22 cellular contexts compared by ENCODE assay signal in genomic region chr14:77225254-77225653, GRCh38. TPM values are rescaled to one million over a fixed set of nuclear protein-coding genes. Genes with fewer than 3 reads are reported as not detected.
DNase-seq lines count a peak whose midpoint lies in the region; ATAC-seq and TF ChIP-seq lines count a peak whose summit lies in the region.
"Had no signal": no experiment of that assay in that cellular context is flagged by ENCODE, and none has a peak within 500 bp of the region (broad histone marks: within the 10 kb centered on the region; RNA-seq: fewer than 3 reads in every experiment).

No MANE protein-coding gene starts in this region.

- no peak overlapping the region for H4K8ac ChIP-seq in neuronal stem cell (ENCODE audit: low read depth, low read length)

- H3F3A ChIP-seq in GM23338 (replicated peaks; ENCODE audit: low read depth), result no peaks in the 10 kb centered on the region

- H3K9me3 ChIP-seq in NT2/D1 (ENCODE audit: insufficient read depth, low read length) (no peaks in the 10 kb centered on the region), neuronal stem cell (replicated peaks in 1 of 2; ENCODE audit: control insufficient read depth in 2 of 2, insufficient read depth in 1 of 2, low read depth in 1 of 2, low read length in 2 of 2) (no peaks in the 10 kb centered on the region)
- H3K9me3 ChIP-seq: BE2C had no signal

- H3K4me3 ChIP-seq in GM23338, result no peak overlapping the region
- H3K4me3 ChIP-seq in NT2/D1 (ENCODE audit: insufficient read length, low read depth), result no peak overlapping the region
- no peak overlapping the region for H3K4me3 ChIP-seq in neuronal stem cell (ENCODE audit: low read length in 2 of 2)
- H3K4me3 ChIP-seq: BLaER1, GM12878 had no signal

- H3K27ac Mint-ChIP-seq in GM23338, result no peak overlapping the region
- no peak overlapping the region for H3K27ac Mint-ChIP-seq in activated naive CD8-positive, alpha-beta T cell treated with anti-CD3 and anti-CD28 coated beads for 36 hours
- H3K27ac Mint-ChIP-seq: CD14-positive monocyte; CD4-positive, alpha-beta memory T cell; CD4-positive, CD25-positive, alpha-beta regulatory T cell; CD8-positive, alpha-beta memory T cell had no signal

- H2AK5ac ChIP-seq in neuronal stem cell (ENCODE audit: low read depth, low read length), result no peak overlapping the region

- no peaks in the 10 kb centered on the region for H3K27me3 ChIP-seq in GM23338 (ENCODE audit: insufficient read depth)
- no peaks in the 10 kb centered on the region for H3K27me3 ChIP-seq in NT2/D1 (ENCODE audit: insufficient read depth, insufficient read length)
- H3K27me3 ChIP-seq in neuronal stem cell (ENCODE audit: control insufficient read depth in 3 of 3, insufficient read depth in 3 of 3, low read depth in 1 of 3, low read length in 3 of 3), result peaks cover 0 to 19% (median 0%) of the 10 kb centered on the region in 3 experiments
- H3K27me3 ChIP-seq: BE2C, BLaER1 had no signal

- H3K14ac ChIP-seq in neuronal stem cell (ENCODE audit: low read length), result no peak overlapping the region

- H3K27ac ChIP-seq in GM23338 (ENCODE audit: low read depth) (no peak overlapping the region), neuronal stem cell (replicated peaks; ENCODE audit: low read length) (no peak overlapping the region)
- H3K27ac ChIP-seq: BLaER1 had no signal

- peak overlapping the region; percentile 22 for H2BK15ac ChIP-seq in neuronal stem cell (ENCODE audit: low read length)

- H3K23ac ChIP-seq in neuronal stem cell (ENCODE audit: low read depth, low read length, poor library complexity), result no peak overlapping the region

- no peaks in the 10 kb centered on the region for H3K9me2 ChIP-seq in GM23338 (ENCODE audit: insufficient read depth)

- H2BK5ac ChIP-seq in neuronal stem cell (ENCODE audit: low read length), result no peak overlapping the region

- no peaks in the 10 kb centered on the region for H3K79me1 ChIP-seq in neuronal stem cell (ENCODE audit: low read depth, low read length)

- H3K9me3 Mint-ChIP-seq in GM23338, result no peaks in the 10 kb centered on the region; the same call in 2 of the 3 replicates
- H3K9me3 Mint-ChIP-seq in activated naive CD8-positive, alpha-beta T cell treated with anti-CD3 and anti-CD28 coated beads for 36 hours, result peaks cover 4% of the 10 kb centered on the region
- H3K9me3 Mint-ChIP-seq: CD8-positive, alpha-beta memory T cell had no signal

- H3K36me3 ChIP-seq in GM23338 (ENCODE audit: insufficient read depth) (no peaks in the 10 kb centered on the region), NT2/D1 (ENCODE audit: insufficient read depth, insufficient read length, low read length) (no peaks in the 10 kb centered on the region), neuronal stem cell (replicated peaks in 1 of 2; ENCODE audit: control insufficient read depth in 2 of 2, insufficient read depth in 2 of 2, low read length in 2 of 2) (no peaks in the 10 kb centered on the region)

- no peaks in the 10 kb centered on the region for H4K20me1 ChIP-seq in GM23338 (replicated peaks; ENCODE audit: insufficient read depth)
- H4K20me1 ChIP-seq: BLaER1 had no signal

- H3K4me2 ChIP-seq in GM23338 (no peak overlapping the region), neuronal stem cell (ENCODE audit: insufficient read depth, low read length, poor library complexity, severe bottlenecking) (no peak overlapping the region)

- no peaks in the 10 kb centered on the region; the same call in 2 of the 3 replicates for H3K36me3 Mint-ChIP-seq in GM23338 (ENCODE audit: low read depth)
- H3K36me3 Mint-ChIP-seq in activated naive CD8-positive, alpha-beta T cell treated with anti-CD3 and anti-CD28 coated beads for 36 hours, result no peaks in the 10 kb centered on the region
- H3K36me3 Mint-ChIP-seq: CD14-positive monocyte; CD4-positive, CD25-positive, alpha-beta regulatory T cell; CD8-positive, alpha-beta memory T cell had no signal

- peak; percentile 24 for ATAC-seq in GM23338
- ATAC-seq: GM12878 had no signal

- peaks cover 48% of the 10 kb centered on the region for H3K4me1 Mint-ChIP-seq in GM23338
- no peaks in the 10 kb centered on the region for H3K4me1 Mint-ChIP-seq in activated naive CD8-positive, alpha-beta T cell treated with anti-CD3 and anti-CD28 coated beads for 36 hours
- H3K4me1 Mint-ChIP-seq: CD14-positive monocyte had no signal

- peaks cover 11% of the 10 kb centered on the region for H3K27me3 Mint-ChIP-seq in GM23338 (ENCODE audit: insufficient read depth, low read depth, poor library complexity)
- H3K27me3 Mint-ChIP-seq in activated naive CD8-positive, alpha-beta T cell treated with anti-CD3 and anti-CD28 coated beads for 36 hours, result peaks cover 5% of the 10 kb centered on the region

- no peak overlapping the region for H2AFZ ChIP-seq in GM23338
- no peak overlapping the region for H2AFZ ChIP-seq in neuronal stem cell (ENCODE audit: low read length)

- no peak for DNase-seq in GM23338 (ENCODE audit: low spot score)
- no peak for DNase-seq in NT2/D1 (ENCODE audit: low read depth, low spot score)
- no peak for DNase-seq in neuronal stem cell (ENCODE audit: low spot score)
- DNase-seq in activated naive CD8-positive, alpha-beta T cell treated with anti-CD3 and anti-CD28 coated beads for 36 hours, result no peak
- DNase-seq in stimulated activated CD4-positive, alpha-beta T cell treated with anti-CD3 and anti-CD28 coated beads, Interleukin-12 subunit alpha, Interleukin-12 subunit beta, amount 100 ng/mL, for 4 hours, result no peak
- DNase-seq in middle frontal gyrus (ENCODE audit: extremely low spot score, low spot score), result no peak
- DNase-seq: 8988T; ACHN; BE2C; C1 segment of cervical spinal cord; CD4-positive, alpha-beta memory T cell; CD4-positive, CD25-positive, alpha-beta regulatory T cell; CD8-positive, alpha-beta memory T cell; COR-L47; DMS79 treated with DMSO at 0.1 percent for 48 hours; GDM1 had no signal

- no peaks in the 10 kb centered on the region for H3K79me2 ChIP-seq in GM23338 (replicated peaks; ENCODE audit: insufficient read depth)

- no CpG with 5 or more reads among the region's 12 CpGs for WGBS in neuronal stem cell (ENCODE audit: extremely low coverage in 2 of 2, insufficient read length in 2 of 2, insufficient replicate concordance in 1 of 2), 2 donors

- H3K9ac ChIP-seq in NT2/D1 (ENCODE audit: insufficient read length, low read depth) (peak overlapping the region; percentile 47), neuronal stem cell (ENCODE audit: low read depth, low read length, poor library complexity) (no peak overlapping the region)
- H3K9ac ChIP-seq: BLaER1 had no signal

- H2BK120ac ChIP-seq in neuronal stem cell (ENCODE audit: low read depth, low read length), result no peak overlapping the region

- H3K4me1 ChIP-seq in GM23338 (ENCODE audit: insufficient read depth) (peaks cover 32% of the 10 kb centered on the region), NT2/D1 (ENCODE audit: insufficient read depth, insufficient read length) (peaks cover 24% of the 10 kb centered on the region), neuronal stem cell (ENCODE audit: control insufficient read depth in 2 of 2, insufficient read depth in 1 of 2, low read depth in 1 of 2, low read length in 2 of 2) (peaks cover 0 to 21% of the 10 kb centered on the region in 2 donors)
- H3K4me1 ChIP-seq: BE2C had no signal

- no peak for TF ChIP-seq CTCF in GM23338 (conservative IDR thresholded peaks at IDR 0.05; ENCODE audit: low read depth in 2 of 2)

- H3K18ac ChIP-seq in neuronal stem cell (ENCODE audit: low read length), result peak overlapping the region; percentile 8

- H3K4me3 Mint-ChIP-seq in GM23338, result no peak overlapping the region
- no peak overlapping the region for H3K4me3 Mint-ChIP-seq in activated naive CD8-positive, alpha-beta T cell treated with anti-CD3 and anti-CD28 coated beads for 36 hours
- H3K4me3 Mint-ChIP-seq: CD14-positive monocyte; CD4-positive, alpha-beta memory T cell; CD4-positive, CD25-positive, alpha-beta regulatory T cell; CD8-positive, alpha-beta memory T cell had no signal

- no peak overlapping the region for H2BK12ac ChIP-seq in neuronal stem cell (ENCODE audit: low read length)

- no peak overlapping the region for H3K4ac ChIP-seq in neuronal stem cell (ENCODE audit: low read length)

- H4K91ac ChIP-seq in neuronal stem cell (ENCODE audit: low read depth, low read length, poor library complexity), result no peak overlapping the region

RNA-seq across cellular contexts. Expression of gene TMEM63C, which starts 43.7 kb away (rescaled TPM):
- total RNA-seq in GM23338 (2014; rRNA removed; shearing (Covaris generic)), result 6.3 and 6.4 TPM in 2 replicates
- polyA plus RNA-seq in GM23338 (2016; fragmentation: Nextera tagmentation; extraction: Ambion mirVana), result 1.2 and 2.1 TPM in 2 replicates
- polyA plus RNA-seq in neuronal stem cell (2013, experiment 1 of 2), result 1.9 TPM
- polyA plus RNA-seq in neuronal stem cell (2013, experiment 2 of 2), result 1.9 TPM
- total RNA-seq in activated naive CD8-positive, alpha-beta T cell treated with anti-CD3 and anti-CD28 coated beads for 36 hours, result 1 to 10 TPM in 1 of 2 experiments, under 1 TPM in 1; 0.89 to 1.2 TPM
- total RNA-seq: G401 had no signal
- polyA plus RNA-seq: AG04450; CD4-positive, alpha-beta memory T cell; CD4-positive, CD25-positive, alpha-beta regulatory T cell had no signal

RNA-seq across cellular contexts. Expression of gene NGB, which starts 45.8 kb away (rescaled TPM):
- total RNA-seq in GM23338 (2014; rRNA removed; shearing (Covaris generic)), result 0.27 and 1.0 TPM in 2 replicates
- polyA plus RNA-seq in GM23338 (2016; fragmentation: Nextera tagmentation; extraction: Ambion mirVana), result 0.10 and 0.21 TPM in 2 replicates
- polyA plus RNA-seq in neuronal stem cell (2013, experiment 1 of 2), result not detected
- not detected for polyA plus RNA-seq in neuronal stem cell (2013, experiment 2 of 2)
- not detected for total RNA-seq in activated naive CD8-positive, alpha-beta T cell treated with anti-CD3 and anti-CD28 coated beads for 36 hours
- total RNA-seq: A673; CD4-positive, alpha-beta memory T cell; CD4-positive, CD25-positive, alpha-beta regulatory T cell; CD8-positive, alpha-beta memory T cell; G401; GM12878 had no signal
- polyA plus RNA-seq: AG04450; CD14-positive monocyte; CD4-positive, alpha-beta memory T cell; CD4-positive, CD25-positive, alpha-beta regulatory T cell; CD8-positive, alpha-beta memory T cell had no signal
